Comparison of ENCODE assay signal across 8 cellular contexts in the genomic region with DNA sequence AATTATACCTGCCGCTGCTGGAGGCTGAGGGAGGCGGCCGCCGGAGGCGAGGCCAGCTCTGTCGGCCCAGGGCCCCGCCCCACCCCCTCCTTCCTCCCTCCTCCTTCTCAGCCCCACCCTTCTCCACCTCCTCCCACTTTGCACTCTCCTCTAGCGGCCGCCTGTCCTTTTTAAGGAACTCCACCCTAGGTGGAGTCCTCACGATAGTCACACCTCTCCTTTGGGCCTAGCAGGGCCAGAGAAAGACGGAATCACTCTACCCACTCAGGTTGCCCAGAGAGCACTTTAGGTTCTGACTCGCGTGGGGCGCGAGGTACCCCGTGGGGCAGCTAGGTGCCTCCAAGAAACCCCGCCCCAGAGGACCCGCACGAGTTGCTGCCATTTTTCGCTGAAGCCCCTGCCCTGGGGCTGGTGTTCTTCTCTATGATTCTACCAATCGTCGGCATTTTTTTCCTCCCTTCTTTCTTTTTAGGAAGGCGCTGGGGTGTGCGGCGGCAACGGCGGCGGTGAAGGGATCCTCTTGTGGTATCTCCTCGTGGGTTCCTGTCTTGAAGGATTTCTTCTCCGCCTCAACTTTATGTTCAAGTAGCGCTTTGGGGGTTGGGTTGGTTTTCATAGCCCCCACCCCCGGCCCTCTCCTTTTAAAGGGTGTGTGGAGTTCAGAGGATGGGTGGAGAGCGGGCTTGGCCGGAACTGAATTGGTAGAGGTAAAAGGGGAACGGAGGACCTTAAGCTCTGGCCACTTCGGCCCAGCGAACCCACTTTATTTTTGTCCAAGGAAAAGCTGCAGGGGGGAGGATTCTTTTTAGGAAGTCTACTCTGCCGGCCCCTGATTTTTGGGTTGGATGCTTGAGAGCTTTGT. TPM values are rescaled to one million over a fixed set of nuclear protein-coding genes. Genes with fewer than 3 reads are reported as not detected.
DNase-seq lines count a peak whose midpoint lies in the region; ATAC-seq and TF ChIP-seq lines count a peak whose summit lies in the region.

A gene (plus strand): TSS at position 136 of the 862 bp plus-strand sequence. CDS start 979 bp downstream, outside the sequence.

- H3K36me3 Mint-ChIP-seq in CD4-positive, alpha-beta memory T cell = no peaks in the 10 kb centered on the region

- peaks cover 11% of the 10 kb centered on the region for H3K4me1 ChIP-seq in CD4-positive, alpha-beta memory T cell (ENCODE audit: insufficient read depth, low read length)
- no peaks in the 10 kb centered on the region for H3K4me1 ChIP-seq in osteoblast (ENCODE audit: insufficient read depth, low read length)
- no peaks in the 10 kb centered on the region for H3K4me1 ChIP-seq in aorta (ENCODE audit: control insufficient read depth in 1 of 2, insufficient read depth in 2 of 2, low read length in 2 of 2)

- H3K4me3 ChIP-seq in CD4-positive, alpha-beta memory T cell (ENCODE audit: low read length in 2 of 2) = peak within 1 kb of the TSS; percentile 42 to 44
- H3K4me3 ChIP-seq in foreskin fibroblast (ENCODE audit: low read depth in 1 of 2, low read length in 2 of 2) (peak within 1 kb of the TSS; percentile 46 to 55), osteoblast (ENCODE audit: insufficient read depth, low read length) (peak within 1 kb of the TSS; percentile 42), aorta (ENCODE audit: low read length in 2 of 2) (peak within 1 kb of the TSS; percentile 43 to 82)

- ATAC-seq in GM19452 (IDR thresholded peaks at IDR 0.05; ENCODE audit: unreplicated experiment) (peak; percentile 72), HG03571 (IDR thresholded peaks at IDR 0.05; ENCODE audit: unreplicated experiment) (peak; percentile 73), aorta (ENCODE audit: low FRiP score) (peak; percentile 81)

- H3K4me1 Mint-ChIP-seq in CD4-positive, alpha-beta memory T cell = peaks cover 12 to 32% (median 25%) of the 10 kb centered on the region in 4 donors

- H3K4me3 Mint-ChIP-seq in CD4-positive, alpha-beta memory T cell = peak within 1 kb of the TSS; percentile 84 to 90 (median 86)

- peak within 1 kb of the TSS; percentile 27 to 84 (median 74) for H3K27ac Mint-ChIP-seq in CD4-positive, alpha-beta memory T cell

- H3K9me3 ChIP-seq in CD4-positive, alpha-beta memory T cell (ENCODE audit: control insufficient read depth in 1 of 2, low read length in 2 of 2) = no peaks in the 10 kb centered on the region
- H3K9me3 ChIP-seq in osteoblast (ENCODE audit: low read depth, low read length) (no peaks in the 10 kb centered on the region), aorta (ENCODE audit: control insufficient read depth, low read length) (no peaks in the 10 kb centered on the region)

- peak within 1 kb of the TSS; percentile 51 for H3K4me2 ChIP-seq in osteoblast (ENCODE audit: insufficient read depth, low read length)

- peak within 1 kb of the TSS; percentile 31 for H3K27ac ChIP-seq in CD4-positive, alpha-beta memory T cell (ENCODE audit: low read depth, low read length)
- H3K27ac ChIP-seq in osteoblast (ENCODE audit: low read depth, low read length) (no peak within 1 kb of the TSS), aorta (ENCODE audit: low read depth in 1 of 2, low read length in 2 of 2) (peak within 1 kb of the TSS in 1 of 2 donors; percentile 65)

- H3K9me3 Mint-ChIP-seq in CD4-positive, alpha-beta memory T cell = no peaks in the 10 kb centered on the region

- peak; percentile 22 to 48 (median 31) for DNase-seq in CD4-positive, alpha-beta memory T cell
- peak; percentile 19 for DNase-seq in activated T-cell treated with anti-CD3 and anti-CD28 coated beads for 48 hours (ENCODE audit: low read depth)
- DNase-seq in foreskin fibroblast = peak in 1 of 2 donors; percentile 54
- DNase-seq in osteoblast (ENCODE audit: insufficient read length, low spot score, missing footprints) = no peak
- peak in 1 of 2 donors; percentile 59 for DNase-seq in aorta
- no peak for DNase-seq in GOT3 (lab: John Stamatoyannopoulos, UW)

- H3K27me3 ChIP-seq in CD4-positive, alpha-beta memory T cell (ENCODE audit: insufficient read depth, low read length) = no peaks in the 10 kb centered on the region
- H3K27me3 ChIP-seq in osteoblast (ENCODE audit: insufficient read depth, low read length) (peaks cover 9% of the 10 kb centered on the region), aorta (ENCODE audit: control insufficient read depth in 1 of 2, insufficient read depth in 2 of 2, low read length in 1 of 2) (no peaks in the 10 kb centered on the region)

- no peaks in the 10 kb centered on the region for H3K79me2 ChIP-seq in osteoblast (ENCODE audit: insufficient read depth, low read length)

- H4K20me1 ChIP-seq in osteoblast (ENCODE audit: insufficient read depth, low read length) = no peaks in the 10 kb centered on the region

- no peaks in the 10 kb centered on the region for H3K27me3 Mint-ChIP-seq in CD4-positive, alpha-beta memory T cell

- no peaks in the 10 kb centered on the region for H3K36me3 ChIP-seq in CD4-positive, alpha-beta memory T cell (ENCODE audit: insufficient read depth, low read length)
- H3K36me3 ChIP-seq in osteoblast (ENCODE audit: insufficient read depth, low read length) (no peaks in the 10 kb centered on the region), aorta (ENCODE audit: control insufficient read depth in 1 of 2, insufficient read depth in 2 of 2, low read length in 1 of 2) (no peaks in the 10 kb centered on the region)

- no peak within 1 kb of the TSS for H2AFZ ChIP-seq in osteoblast (ENCODE audit: low read length)

- intact Hi-C loops in CD4-positive, alpha-beta memory T cell (cut with micrococcal nuclease) = loop anchor here (2.0 to 5.0 kb wide), 2 partner anchors 16 to 325 kb away; no protein-coding TSS in a partner anchor
- intact Hi-C loops in aorta (cut with DNase I) = loop anchor here in 1 of 2 donors (10.0 kb wide), 2 partner anchors 328 to 518 kb away; a partner anchor contains a TSS

- TF ChIP-seq CTCF in foreskin fibroblast (IDR thresholded peaks at IDR 0.05; ENCODE audit: low read depth, low read length) (no peak), osteoblast (IDR thresholded peaks at IDR 0.05; ENCODE audit: extremely low read depth, low read depth, low read length) (no peak)

- POLR2A ChIA-PET in CD4-positive, alpha-beta memory T cell (lab: Charles Lee; ENCODE audit: partially characterized antibody) = interaction anchor here (0.8 to 1.9 kb wide), 3 partner anchors 331 to 743 kb away, joined by 3 to 5 read pairs (median 3); a partner anchor contains a TSS

- WGBS in aorta, 2 donors = 1 to 37% methylated on average over 38 of the region's 38 CpGs

- CTCF ChIA-PET in CD4-positive, alpha-beta memory T cell (lab: Charles Lee; ENCODE audit: partially characterized antibody) = interaction anchor here (1.3 to 3.1 kb wide), 2 partner anchors 14 to 15 kb away, joined by 4 to 12 read pairs; no protein-coding TSS in a partner anchor

RNA-seq across cellular contexts. Expression of the gene that starts here (rescaled TPM):
- 1 to 10 TPM; 5.4 to 7.0 TPM for total RNA-seq in CD4-positive, alpha-beta memory T cell
- 1 to 10 TPM; 3.7 to 4.1 TPM for polyA plus RNA-seq in CD4-positive, alpha-beta memory T cell
- total RNA-seq in osteoblast (1.1 and 1.8 TPM in 2 replicates), aorta (10 to 100 TPM; 23.6 to 28.3 TPM)
- 10 to 100 TPM in 1 of 2 donors, 1 to 10 TPM in 1; 1.5 to 20.7 TPM for polyA plus RNA-seq in aorta

Comparison
In these comparisons a context has a peak if more than half of its experiments do, and no peak if none do; other contexts are left out.
1. DNase-seq: peak in CD4-positive, alpha-beta memory T cell (5 of 5) and activated T-cell treated with anti-CD3 and anti-CD28 coated beads for 48 hours (single experiment); none in osteoblast (single experiment) and GOT3 (single experiment).
2. Peak in every context shown above with its lines, with median percentiles within 50 percentile points of each other: H3K4me3 ChIP-seq and ATAC-seq.